In genomic region chr2:65417509-65418085, GRCh38 we compare ENCODE assay signal across 19 cellular contexts. TPM values are rescaled to one million over a fixed set of nuclear protein-coding genes. Genes with fewer than 3 reads are reported as not detected.
DNase-seq lines count a peak whose midpoint lies in the region; ATAC-seq and TF ChIP-seq lines count a peak whose summit lies in the region.
"Had no signal": no experiment of that assay in that cellular context is flagged by ENCODE, and none has a peak within 500 bp of the region (broad histone marks: within the 10 kb centered on the region; RNA-seq: fewer than 3 reads in every experiment).

No MANE protein-coding gene starts in this region.

- H3K27me3 ChIP-seq in colonic mucosa (no peaks in the 10 kb centered on the region), thymus (ENCODE audit: control insufficient read depth, insufficient read depth) (no peaks in the 10 kb centered on the region)
- H3K27me3 ChIP-seq in naive thymus-derived CD4-positive, alpha-beta T cell (ENCODE audit: control insufficient read depth in 2 of 2, insufficient read depth in 2 of 2, low read length in 2 of 2): no peaks in the 10 kb centered on the region
- H3K27me3 ChIP-seq: neural progenitor cell had no signal

- H3K36me3 Mint-ChIP-seq in activated naive CD4-positive, alpha-beta T cell treated with anti-CD3 and anti-CD28 coated beads, Interleukin-2, amount 50 U/mL, for 72 hours: peaks cover 9 to 19% of the 10 kb centered on the region in 2 donors
- H3K36me3 Mint-ChIP-seq in activated naive CD4-positive, alpha-beta T cell treated with anti-CD3 and anti-CD28 coated beads for 36 hours (ENCODE audit: low read depth): no peaks in the 10 kb centered on the region
- H3K36me3 Mint-ChIP-seq in naive thymus-derived CD4-positive, alpha-beta T cell: peaks cover 0 to 10% (median 0%) of the 10 kb centered on the region in 5 donors
- H3K36me3 Mint-ChIP-seq: memory B cell had no signal

- H3K4me3 Mint-ChIP-seq in activated naive CD4-positive, alpha-beta T cell treated with anti-CD3 and anti-CD28 coated beads for 36 hours: no peak overlapping the region
- H3K4me3 Mint-ChIP-seq in naive thymus-derived CD4-positive, alpha-beta T cell: peak overlapping the region in 1 of 10 donors; percentile 28
- H3K4me3 Mint-ChIP-seq: H9; memory B cell; neural progenitor cell; T-helper 1 cell treated with Interleukin-12 subunit alpha and Interleukin-12 subunit beta and Interleukin-4 antibody, amounts not matched to agents 30 μg/mL and 1 μg/mL, for 36 hours had no signal

- H3K4me1 Mint-ChIP-seq in activated naive CD4-positive, alpha-beta T cell treated with anti-CD3 and anti-CD28 coated beads for 36 hours (ENCODE audit: low read depth): peaks cover 36% of the 10 kb centered on the region
- peaks cover 13 to 34% (median 33%) of the 10 kb centered on the region in 7 donors for H3K4me1 Mint-ChIP-seq in naive thymus-derived CD4-positive, alpha-beta T cell

- no peaks in the 10 kb centered on the region for H3K27me3 Mint-ChIP-seq in activated naive CD4-positive, alpha-beta T cell treated with anti-CD3 and anti-CD28 coated beads for 36 hours (ENCODE audit: low read depth)
- peaks cover 0 to 4% (median 0%) of the 10 kb centered on the region in 5 donors for H3K27me3 Mint-ChIP-seq in naive thymus-derived CD4-positive, alpha-beta T cell

- intact Hi-C loops in activated naive CD4-positive, alpha-beta T cell treated with anti-CD3 and anti-CD28 coated beads for 36 hours (cut with micrococcal nuclease): no loop called here
- intact Hi-C loops in OCI-LY7 (cut with micrococcal nuclease; ENCODE audit: unreplicated experiment): no loop called here
- intact Hi-C loops in colonic mucosa (cut with DNase I): no loop called here
- intact Hi-C loops in naive thymus-derived CD4-positive, alpha-beta T cell (cut with micrococcal nuclease): no loop called here
- intact Hi-C loops in sciatic nerve (cut with DNase I): no loop called here

- peak overlapping the region; percentile 27 for H3K4me3 ChIP-seq in OCI-LY7 (ENCODE audit: low read depth, low read length, poor library complexity, severe bottlenecking)
- no peak overlapping the region for H3K4me3 ChIP-seq in colonic mucosa
- H3K4me3 ChIP-seq in thymus (ENCODE audit: low read length): no peak overlapping the region
- H3K4me3 ChIP-seq in naive thymus-derived CD4-positive, alpha-beta T cell (ENCODE audit: low read length): no peak overlapping the region
- H3K4me3 ChIP-seq: neural progenitor cell had no signal

- no TSS peak for BruUV-seq in OCI-LY7 (replicated peaks; lab: Mats Ljungman, UMichigan)

- H3K79me2 ChIP-seq in OCI-LY7 (ENCODE audit: insufficient read depth, low read depth, low read length): peaks cover 88% of the 10 kb centered on the region

- H3K9me2 ChIP-seq in OCI-LY7 (ENCODE audit: insufficient read depth, low read length): no peaks in the 10 kb centered on the region

- DNase-seq in activated naive CD4-positive, alpha-beta T cell treated with anti-CD3 and anti-CD28 coated beads, Interleukin-2, amount 50 U/mL, for 72 hours (ENCODE audit: low spot score in 2 of 2): no peak
- DNase-seq in activated naive CD4-positive, alpha-beta T cell treated with anti-CD3 and anti-CD28 coated beads for 36 hours: no peak
- DNase-seq in OCI-LY7 (ENCODE audit: low spot score): no peak
- no peak for DNase-seq in colonic mucosa
- DNase-seq in naive thymus-derived CD4-positive, alpha-beta T cell: no peak
- DNase-seq in sciatic nerve (ENCODE audit: low spot score): no peak
- DNase-seq: activated CD4-positive, CD25-positive, alpha-beta regulatory T cell; activated naive CD4-positive, alpha-beta T cell treated with anti-CD3 and anti-CD28 coated beads, Interleukin-2, amount 50 U/mL, for 16 hours; EL; H9; kidney; NCI-H1048; NCI-H524; SIG-M5 had no signal

- peaks cover 97% of the 10 kb centered on the region for H3K4me1 ChIP-seq in OCI-LY7 (ENCODE audit: insufficient read depth, low read length, poor library complexity, severe bottlenecking)
- peaks cover 17% of the 10 kb centered on the region for H3K4me1 ChIP-seq in colonic mucosa
- H3K4me1 ChIP-seq in thymus (ENCODE audit: control insufficient read depth, insufficient read depth, low read length): peaks cover 72% of the 10 kb centered on the region
- peaks cover 0 to 5% of the 10 kb centered on the region in 2 donors for H3K4me1 ChIP-seq in naive thymus-derived CD4-positive, alpha-beta T cell (ENCODE audit: control insufficient read depth in 2 of 2, insufficient read depth in 2 of 2, low read length in 2 of 2)

- no peaks in the 10 kb centered on the region for H3K9me3 ChIP-seq in OCI-LY7 (ENCODE audit: low read length)
- no peaks in the 10 kb centered on the region for H3K9me3 ChIP-seq in colonic mucosa
- H3K9me3 ChIP-seq in thymus (ENCODE audit: control insufficient read depth): no peaks in the 10 kb centered on the region
- H3K9me3 ChIP-seq in naive thymus-derived CD4-positive, alpha-beta T cell (ENCODE audit: control insufficient read depth in 2 of 3, low read length in 3 of 3): no peaks in the 10 kb centered on the region

- POLR2A ChIA-PET in OCI-LY7 (lab: Charles Lee): interaction anchor here (0.6 to 5.7 kb wide), 11 partner anchors 11 to 258 kb away, joined by 3 to 45 read pairs (median 4); no protein-coding TSS in a partner anchor
- POLR2A ChIA-PET in naive thymus-derived CD4-positive, alpha-beta T cell (lab: Charles Lee): interaction anchor here (1.6 kb wide), 1 partner anchor 11 kb away, joined by 6 read pairs; no protein-coding TSS in a partner anchor

- ATAC-seq in activated naive CD4-positive, alpha-beta T cell treated with anti-CD3 and anti-CD28 coated beads, Interleukin-2, amount 50 U/mL, for 72 hours: peak; percentile 79 to 82
- no peak for ATAC-seq in naive thymus-derived CD4-positive, alpha-beta T cell
- ATAC-seq in SK-N-SH treated with all-trans-retinoic acid at 6 μM for 48 hours (no peak), sciatic nerve (no peak)

- H3K27ac ChIP-seq in OCI-LY7 (ENCODE audit: low read depth, low read length, poor library complexity, severe bottlenecking): peak overlapping the region; percentile 60
- peak overlapping the region; percentile 47 for H3K27ac ChIP-seq in colonic mucosa
- peak overlapping the region; percentile 70 for H3K27ac ChIP-seq in thymus (ENCODE audit: low read depth)
- H3K27ac ChIP-seq in naive thymus-derived CD4-positive, alpha-beta T cell (ENCODE audit: low read depth, low read length): no peak overlapping the region
- H3K27ac ChIP-seq: neural progenitor cell had no signal

- H2AFZ ChIP-seq in OCI-LY7 (ENCODE audit: low read length): no peak overlapping the region; the same call in 1 of the 2 replicates
- H2AFZ ChIP-seq: neural progenitor cell had no signal

- 0 out of 2 replicates have a peak, but pooled peaks cover 4% of the 10 kb centered on the region for H4K20me1 ChIP-seq in OCI-LY7 (ENCODE audit: insufficient read depth, low read length)

- H3K9me3 Mint-ChIP-seq in activated naive CD4-positive, alpha-beta T cell treated with anti-CD3 and anti-CD28 coated beads, Interleukin-2, amount 50 U/mL, for 72 hours: peaks cover 7 to 8% of the 10 kb centered on the region in 2 donors
- H3K9me3 Mint-ChIP-seq in activated naive CD4-positive, alpha-beta T cell treated with anti-CD3 and anti-CD28 coated beads for 36 hours: no peaks in the 10 kb centered on the region
- H3K9me3 Mint-ChIP-seq in naive thymus-derived CD4-positive, alpha-beta T cell: peaks cover 0 to 4% (median 0%) of the 10 kb centered on the region in 11 donors
- H3K9me3 Mint-ChIP-seq: H9, neural progenitor cell had no signal

- CTCF ChIA-PET in activated naive CD4-positive, alpha-beta T cell treated with anti-CD3 and anti-CD28 coated beads for 36 hours (lab: Charles Lee): interaction anchor here (0.6 kb wide), 1 partner anchor 46 kb away, joined by 3 read pairs; no protein-coding TSS in a partner anchor
- CTCF ChIA-PET in OCI-LY7 (lab: Charles Lee; ENCODE audit: unreplicated experiment): interaction anchor here (1.0 to 2.0 kb wide), 3 partner anchors 9 to 51 kb away, joined by 4 to 5 read pairs (median 4); no protein-coding TSS in a partner anchor
- CTCF ChIA-PET in naive thymus-derived CD4-positive, alpha-beta T cell (lab: Charles Lee): interaction anchor here (0.6 kb wide), 1 partner anchor 8 kb away, joined by 3 read pairs; no protein-coding TSS in a partner anchor

- H3K4me2 ChIP-seq in OCI-LY7 (ENCODE audit: low read length): peak overlapping the region; percentile 64
- H3K4me2 ChIP-seq: neural progenitor cell had no signal

- WGBS in thymus: 80% methylated on average over 3 of the region's 3 CpGs

- no peak for TF ChIP-seq CTCF in OCI-LY7 (conservative IDR thresholded peaks at IDR 0.05; ENCODE audit: low read length)
- TF ChIP-seq CTCF in colonic mucosa (IDR thresholded peaks at IDR 0.05): no peak

- no peak overlapping the region for H3K9ac ChIP-seq in colonic mucosa (ENCODE audit: low read depth in 2 of 2, low read length in 2 of 2)
- H3K9ac ChIP-seq: neural progenitor cell had no signal

- no peak overlapping the region for H3K27ac Mint-ChIP-seq in activated naive CD4-positive, alpha-beta T cell treated with anti-CD3 and anti-CD28 coated beads, Interleukin-2, amount 50 U/mL, for 72 hours
- H3K27ac Mint-ChIP-seq in activated naive CD4-positive, alpha-beta T cell treated with anti-CD3 and anti-CD28 coated beads for 36 hours: no peak overlapping the region
- no peak overlapping the region for H3K27ac Mint-ChIP-seq in naive thymus-derived CD4-positive, alpha-beta T cell
- H3K27ac Mint-ChIP-seq: H9; memory B cell; neural progenitor cell; T-helper 1 cell treated with Interleukin-12 subunit alpha and Interleukin-12 subunit beta and Interleukin-4 antibody, amounts not matched to agents 30 μg/mL and 1 μg/mL, for 36 hours had no signal

- H3K36me3 ChIP-seq in OCI-LY7 (ENCODE audit: insufficient read depth, low read length): no peaks in the 10 kb centered on the region
- H3K36me3 ChIP-seq in colonic mucosa: no peaks in the 10 kb centered on the region
- peaks cover 3% of the 10 kb centered on the region for H3K36me3 ChIP-seq in thymus (ENCODE audit: control insufficient read depth, insufficient read depth)
- H3K36me3 ChIP-seq in naive thymus-derived CD4-positive, alpha-beta T cell (ENCODE audit: control insufficient read depth in 2 of 3, insufficient read depth in 3 of 3, low read length in 3 of 3): no peaks in the 10 kb centered on the region
- H3K36me3 ChIP-seq: neural progenitor cell had no signal

TF ChIP-seq in SK-N-SH treated with all-trans-retinoic acid at 6 μM for 48 hours, 23 proteins besides CTCF, POLR2A, EP300 and RAD21 (continues in another document):
- TF ChIP-seq CSDC2 (CRISPR knock-in tag; IDR thresholded peaks at IDR 0.05) (no peak), PPARA (CRISPR knock-in tag; IDR thresholded peaks at IDR 0.05; ENCODE audit: borderline replicate concordance) (no peak), ARNTL (CRISPR knock-in tag; IDR thresholded peaks at IDR 0.05; ENCODE audit: borderline replicate concordance, low read depth) (no peak)

RNA-seq across cellular contexts. Expression of gene SPRED2, which starts 14.8 kb away (rescaled TPM):
- 1 to 10 TPM; 3.5 to 8.3 TPM for total RNA-seq in activated naive CD4-positive, alpha-beta T cell treated with anti-CD3 and anti-CD28 coated beads, Interleukin-2, amount 50 U/mL, for 72 hours
- 10 to 100 TPM in 1 of 2 experiments, 1 to 10 TPM in 1; 8.0 to 11.4 TPM for total RNA-seq in activated naive CD4-positive, alpha-beta T cell treated with anti-CD3 and anti-CD28 coated beads for 36 hours
- 4.9 and 8.0 TPM in 2 replicates for total RNA-seq in OCI-LY7 (2014; rRNA removed; shearing (Covaris generic))
- total RNA-seq in OCI-LY7 (2022): 41.9 and 49.1 TPM in 2 replicates
- 10 to 100 TPM; 36.9 to 47.8 TPM for total RNA-seq in colonic mucosa
- 17.0 TPM for polyA plus RNA-seq in thymus
- 1 to 10 TPM in 3 of 5 experiments, under 1 TPM in 2; 0.34 to 7.9 (median 1.7) TPM for total RNA-seq in naive thymus-derived CD4-positive, alpha-beta T cell
- polyA plus RNA-seq in naive thymus-derived CD4-positive, alpha-beta T cell: under 1 TPM; 0.40 to 0.53 TPM
- total RNA-seq in sciatic nerve: 64.7 TPM

Comparison
In these comparisons a context has a peak if more than half of its experiments do, and no peak if none do; other contexts are left out.
1. ATAC-seq: peak in activated naive CD4-positive, alpha-beta T cell treated with anti-CD3 and anti-CD28 coated beads, Interleukin-2, amount 50 U/mL, for 72 hours (2 of 2); none in naive thymus-derived CD4-positive, alpha-beta T cell (single experiment), SK-N-SH treated with all-trans-retinoic acid at 6 μM for 48 hours (single experiment) and sciatic nerve (single experiment).